ENCODE assay signal across 8 cellular contexts in genomic region chr4:113468165-113469022, GRCh38.
DNase-seq lines count a peak whose midpoint lies in the region; ATAC-seq and TF ChIP-seq lines count a peak whose summit lies in the region.

No MANE protein-coding gene starts in this region.

- DNase-seq in AG10803 (ENCODE audit: low read depth) (peak; percentile 100), cardiac septum (ENCODE audit: low spot score) (peak; percentile 88), prostate gland (ENCODE audit: low spot score) (peak; percentile 23)

- no peaks in the 10 kb centered on the region for H3K9me3 ChIP-seq in HUES6 (ENCODE audit: control insufficient read depth, insufficient read depth, low read depth, low read length)
- H3K9me3 ChIP-seq in prostate gland, result no peaks in the 10 kb centered on the region

- no peak for TF ChIP-seq CTCF in AG10803 (conservative IDR thresholded peaks at IDR 0.05; ENCODE audit: low read length)
- no peak for TF ChIP-seq CTCF in prostate gland (IDR thresholded peaks at IDR 0.05)

- H3K27me3 ChIP-seq in HUES6 (ENCODE audit: control insufficient read depth, insufficient read depth, low read length) (no peaks in the 10 kb centered on the region), prostate gland (replicated peaks; ENCODE audit: insufficient read depth) (no peaks in the 10 kb centered on the region)

- H3K9ac ChIP-seq in HUES6 (ENCODE audit: low read length), result peak overlapping the region; percentile 54

- H3K9me3 Mint-ChIP-seq in activated naive CD8-positive, alpha-beta T cell (ENCODE audit: low read depth), result no peaks in the 10 kb centered on the region

- peaks cover 28% of the 10 kb centered on the region for H3K4me1 ChIP-seq in HUES6 (ENCODE audit: control insufficient read depth, insufficient read depth, low read length)
- H3K4me1 ChIP-seq in prostate gland (replicated peaks), result no peaks in the 10 kb centered on the region

- H3K27ac ChIP-seq in HUES6 (ENCODE audit: low read depth, low read length) (peak overlapping the region; percentile 90), prostate gland (peak overlapping the region; percentile 56 to 67)

- peaks cover 35% of the 10 kb centered on the region for H3K4me1 Mint-ChIP-seq in activated naive CD8-positive, alpha-beta T cell (ENCODE audit: low read depth)

- peak overlapping the region; percentile 91 for H3K27ac Mint-ChIP-seq in activated naive CD8-positive, alpha-beta T cell

- intact Hi-C loops in cardiac septum (cut with DNase I), result loop anchor here (1.0 to 2.0 kb wide), 3 partner anchors 24 to 293 kb away; partner anchors contain the start of gene CAMK2D
- intact Hi-C loops in prostate gland (cut with DNase I), result loop anchor here (5.0 to 10.0 kb wide), 2 partner anchors 174 to 294 kb away; partner anchors contain the start of gene CAMK2D

- H3K4me3 ChIP-seq in AG10803 (ENCODE audit: low read length), result peak overlapping the region; percentile 40
- H3K4me3 ChIP-seq in HUES6 (ENCODE audit: low read depth, low read length), result peak overlapping the region; percentile 2; the same call in 1 of the 2 replicates
- no peak overlapping the region for H3K4me3 ChIP-seq in prostate gland

- WGBS in prostate gland, result 41% methylated on average over 8 of the region's 8 CpGs

- no peaks in the 10 kb centered on the region for H3K27me3 Mint-ChIP-seq in activated naive CD8-positive, alpha-beta T cell

- TF ChIP-seq POLR2A in prostate gland (IDR thresholded peaks at IDR 0.05), result no peak

- H3K4me3 Mint-ChIP-seq in activated naive CD8-positive, alpha-beta T cell, result peak overlapping the region; percentile 38

- no peaks in the 10 kb centered on the region for H3K36me3 ChIP-seq in HUES6 (ENCODE audit: control insufficient read depth, insufficient read depth, low read length)
- no peaks in the 10 kb centered on the region for H3K36me3 ChIP-seq in prostate gland

- peaks cover 33% of the 10 kb centered on the region for H3K36me3 Mint-ChIP-seq in activated naive CD8-positive, alpha-beta T cell

- ATAC-seq in GM21528 (IDR thresholded peaks at IDR 0.05; ENCODE audit: low FRiP score, unreplicated experiment) (no peak), GM18873 (IDR thresholded peaks at IDR 0.05; ENCODE audit: low FRiP score, unreplicated experiment) (no peak), GM21447 (IDR thresholded peaks at IDR 0.05; ENCODE audit: unreplicated experiment) (no peak)

Comparison
In these comparisons a context has a peak if more than half of its experiments do, and no peak if none do; other contexts are left out.
1. DNase-seq: peak in every context shown above with its lines; median percentile 100 in AG10803; 88 in cardiac septum; 23 in prostate gland.
2. H3K4me3 ChIP-seq: peak in AG10803 (single experiment) and HUES6 (single experiment); none in prostate gland (0 of 2).